12 cellular contexts compared by ENCODE assay signal in genomic region chr3:175338775-175339535, GRCh38.
DNase-seq lines count a peak whose midpoint lies in the region; ATAC-seq, FAIRE-seq and TF ChIP-seq lines count a peak whose summit lies in the region.
"Had no signal": no experiment of that assay in that cellular context is flagged by ENCODE, and none has a peak within 500 bp of the region (broad histone marks: within the 10 kb centered on the region; RNA-seq: fewer than 3 reads in every experiment).

No MANE protein-coding gene starts in this region.

- DNase-seq in HepG2 (ENCODE audit: low spot score), result no peak
- peak; percentile 19 for DNase-seq in astrocyte of the cerebellum (ENCODE audit: low read depth)
- DNase-seq in left colon, result peak; percentile 11 to 24
- no peak for DNase-seq in DMS153 (lab: John Stamatoyannopoulos, UW)
- DNase-seq in SW480 (ENCODE audit: low spot score), result no peak
- no peak for DNase-seq in NCI-H1048 (lab: John Stamatoyannopoulos, UW)
- no peak for DNase-seq in mesenteric fat pad (ENCODE audit: low spot score)
- DNase-seq: activated T-cell treated with anti-CD3 and anti-CD28 coated beads, Interleukin-2, amount 50 U/mL, for 48 hours; CD4-positive, alpha-beta memory T cell; occipital lobe had no signal

- no peak for FAIRE-seq in HepG2 (lab: Jason Lieb, UNC)

- no peaks in the 10 kb centered on the region for H4K20me1 ChIP-seq in HepG2 (ENCODE audit: insufficient read depth, low read length)

- in situ Hi-C loops in HepG2 (cut with HindIII; ENCODE audit: extremely low pct_ligation_motif_present, low pct_unique_long_range_greater_than_20kb), result no loop called here
- in situ Hi-C loops in astrocyte of the cerebellum (cut with HindIII; ENCODE audit: low sequenced_read_pairs), result no loop called here

- POLR2A ChIA-PET in HepG2 (lab: Yijun Ruan, JAX), result no interaction called here

- no peak for TF ChIP-seq POLR2A in HepG2 (IDR thresholded peaks at IDR 0.05; ENCODE audit: insufficient read depth in 1 of 2, low read depth in 2 of 2, low read length in 2 of 2)

- no peak overlapping the region for H3K9ac ChIP-seq in liver (ENCODE audit: low read depth in 1 of 2, low read length in 2 of 2)
- H3K9ac ChIP-seq in HepG2 (ENCODE audit: insufficient read depth, low read depth, low read length), result no peak overlapping the region

- no peaks in the 10 kb centered on the region for H3K9me3 ChIP-seq in liver (ENCODE audit: control insufficient read depth in 4 of 4, low read length in 3 of 4)
- H3K9me3 ChIP-seq in HepG2 (ENCODE audit: low read length), result no peaks in the 10 kb centered on the region
- H3K9me3 ChIP-seq: Peyer's patch had no signal

- H3K27ac ChIP-seq in liver (ENCODE audit: low read depth in 1 of 2, low read length in 2 of 2) (peak overlapping the region; percentile 47 to 74), HepG2 (ENCODE audit: extremely low read length, insufficient read depth, low read length) (no peak overlapping the region)
- H3K27ac ChIP-seq: Peyer's patch had no signal

- H3K36me3 ChIP-seq in liver (ENCODE audit: control insufficient read depth in 4 of 4, insufficient read depth in 3 of 4, low read depth in 1 of 4, low read length in 3 of 4) (no peaks in the 10 kb centered on the region), HepG2 (replicated peaks in 1 of 2; ENCODE audit: control insufficient read depth in 1 of 2, insufficient read depth in 2 of 2, low read length in 2 of 2) (no peaks in the 10 kb centered on the region)
- H3K36me3 ChIP-seq: Peyer's patch had no signal

- TF ChIP-seq CTCF in liver (IDR thresholded peaks at IDR 0.05; ENCODE audit: low read depth, low read length, missing input control) (no peak), HepG2 (CRISPR knock-in tag; IDR thresholded peaks at IDR 0.05) (no peak), astrocyte of the cerebellum (IDR thresholded peaks at IDR 0.05; ENCODE audit: low read depth, low read length, missing control alignments) (no peak)

- no peak for TF ChIP-seq EP300 in HepG2 (IDR thresholded peaks at IDR 0.05; ENCODE audit: low read depth in 2 of 2, low read length in 2 of 2)
- no peak for TF ChIP-seq EP300 in HepG2 (CRISPR knock-in tag; IDR thresholded peaks at IDR 0.05; ENCODE audit: borderline replicate concordance)

- H3K4me1 ChIP-seq in liver (ENCODE audit: control insufficient read depth in 4 of 4, insufficient read depth in 4 of 4, low read length in 3 of 4) (peaks cover 0 to 15% (median 8%) of the 10 kb centered on the region in 4 donors), HepG2 (ENCODE audit: insufficient read depth, low read length) (no peaks in the 10 kb centered on the region)

- CTCF ChIA-PET in HepG2 (lab: Yijun Ruan, JAX; ENCODE audit: low intra/inter-chr PET ratio, low total read pairs), result no interaction called here

- H3K4me3 ChIP-seq in liver (ENCODE audit: low read depth in 1 of 3, low read length in 3 of 3) (peak overlapping the region; percentile 3 to 37 (median 26)), HepG2 (replicated peaks in 1 of 3; ENCODE audit: insufficient read depth in 1 of 3, low read depth in 2 of 3, low read length in 3 of 3) (no peak overlapping the region), astrocyte of the cerebellum (ENCODE audit: low read depth, low read length) (no peak overlapping the region)
- H3K4me3 ChIP-seq: Peyer's patch had no signal

- H3K79me2 ChIP-seq in HepG2 (ENCODE audit: insufficient read depth, low read length), result no peaks in the 10 kb centered on the region

- H3K4me2 ChIP-seq in HepG2 (ENCODE audit: low read depth, low read length), result no peak overlapping the region

- H2AFZ ChIP-seq in HepG2 (ENCODE audit: low read length), result no peak overlapping the region

- intact Hi-C loops in HepG2 (cut with micrococcal nuclease; ENCODE audit: unreplicated experiment), result no loop called here
- intact Hi-C loops in left colon (cut with DNase I, micrococcal nuclease), result no loop called here

- ATAC-seq in HepG2, result no peak
- peak; percentile 88 for ATAC-seq in left colon

- H3K27me3 ChIP-seq in liver (ENCODE audit: control insufficient read depth in 4 of 4, insufficient read depth in 4 of 4, low read length in 3 of 4) (no peaks in the 10 kb centered on the region), HepG2 (ENCODE audit: control insufficient read depth in 1 of 2, insufficient read depth in 2 of 2, low read length in 2 of 2) (no peaks in the 10 kb centered on the region)
- H3K27me3 ChIP-seq: Peyer's patch had no signal

- TF ChIP-seq RAD21 in liver (IDR thresholded peaks at IDR 0.05) (peak in 1 of 2 donors; percentile 57), HepG2 (CRISPR knock-in tag; IDR thresholded peaks at IDR 0.05) (no peak)

- BruUV-seq in HepG2 (replicated peaks; lab: Mats Ljungman, UMichigan), result no TSS peak

- WGBS in liver, result 35% methylated on average over 7 of the region's 7 CpGs
- 4% methylated on average over 7 of the region's 7 CpGs for WGBS in HepG2 (ENCODE audit: low lambda C conversion rate)

TF ChIP-seq in liver, 16 proteins besides CTCF, POLR2A, EP300 and RAD21 (continues in another document):
- TF ChIP-seq RXRA (IDR thresholded peaks at IDR 0.05) (peak; percentile 27 to 49), GABPA (IDR thresholded peaks at IDR 0.05 in 1 of 2, conservative IDR thresholded peaks at IDR 0.05 in 1 of 2) (peak in 1 of 2 donors; percentile 12), SP1 (IDR thresholded peaks at IDR 0.05) (peak; percentile 66), TAF1 (conservative IDR thresholded peaks at IDR 0.05) (no peak), MAX (IDR thresholded peaks at IDR 0.05) (peak; percentile 42), ZBTB33 (IDR thresholded peaks at IDR 0.05) (peak; percentile 19), EGR1 (IDR thresholded peaks at IDR 0.05; ENCODE audit: low read depth in 2 of 2) (peak in 1 of 2 donors; percentile 77), FOXA2 (IDR thresholded peaks at IDR 0.05) (peak; percentile 79), HNF4G (IDR thresholded peaks at IDR 0.05) (peak; percentile 26), JUND (IDR thresholded peaks at IDR 0.05) (peak in 1 of 2 donors; percentile 77), HNF4A (conservative IDR thresholded peaks at IDR 0.05) (peak; percentile 68 to 84), ATF3 (IDR thresholded peaks at IDR 0.05) (no peak)

TF ChIP-seq in HepG2, 621 proteins besides CTCF, POLR2A, EP300 and RAD21:
- no peak for TF ChIP-seq RERE (CRISPR knock-in tag; IDR thresholded peaks at IDR 0.05; ENCODE audit: low read depth)
- no peak for TF ChIP-seq ZNF550 (CRISPR knock-in tag; IDR thresholded peaks at IDR 0.05; ENCODE audit: borderline replicate concordance)
- no peak for TF ChIP-seq SNAPC2 (CRISPR knock-in tag; IDR thresholded peaks at IDR 0.05)
- no peak for TF ChIP-seq NBN (conservative IDR thresholded peaks at IDR 0.05)
- TF ChIP-seq MXI1 (IDR thresholded peaks at IDR 0.05; ENCODE audit: borderline replicate concordance, low read depth, low read length), result no peak
- TF ChIP-seq NFKBIZ (CRISPR knock-in tag; IDR thresholded peaks at IDR 0.05), result no peak
- TF ChIP-seq HNF4A (CRISPR knock-in tag; IDR thresholded peaks at IDR 0.05), result no peak
- no peak for TF ChIP-seq ZSCAN31 (CRISPR knock-in tag; IDR thresholded peaks at IDR 0.05; ENCODE audit: low read depth)
- no peak for TF ChIP-seq BCL6 (CRISPR knock-in tag; IDR thresholded peaks at IDR 0.05)

Comparison
In these comparisons a context has a peak if more than half of its experiments do, and no peak if none do; other contexts are left out.
1. H3K4me3 ChIP-seq: peak in liver (3 of 3); none in HepG2 (0 of 3) and astrocyte of the cerebellum (single experiment).
2. DNase-seq: peak in astrocyte of the cerebellum (single experiment) and left colon (2 of 2); none in HepG2 (single experiment), DMS153 (single experiment), SW480 (single experiment), NCI-H1048 (single experiment) and mesenteric fat pad (single experiment).